In the genomic region with DNA sequence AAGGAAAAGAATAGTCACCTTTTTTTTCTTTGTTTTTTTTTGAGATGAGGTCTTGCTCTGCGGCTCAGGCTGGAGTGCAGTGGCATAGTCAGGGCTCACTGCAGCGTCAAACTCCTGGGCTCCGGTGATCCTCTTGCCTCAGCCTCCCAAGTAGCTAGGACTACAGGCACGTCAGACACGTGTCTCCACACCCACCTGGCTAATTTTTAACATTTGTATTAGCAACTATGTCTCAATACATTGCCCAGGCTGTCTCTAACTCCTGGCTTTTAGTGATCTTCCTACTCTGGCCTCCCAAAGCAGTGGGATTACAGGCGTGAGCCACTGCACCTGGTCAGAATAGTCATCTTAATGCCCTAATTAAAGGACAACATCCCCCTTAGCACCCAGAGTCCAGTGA, we compare ENCODE assay signal across 2 cellular contexts.
"Had no signal": no experiment of that assay in that cellular context is flagged by ENCODE, and none has a peak within 500 bp of the region (broad histone marks: within the 10 kb centered on the region; RNA-seq: fewer than 3 reads in every experiment).

No MANE protein-coding gene starts in this region.

- DNase-seq: HCEC 1CT had no signal

- H3K4me3 ChIP-seq: GM23338 had no signal

- ATAC-seq: GM23338 had no signal
